ENCODE assay signal across 27 cellular contexts in the genomic region with DNA sequence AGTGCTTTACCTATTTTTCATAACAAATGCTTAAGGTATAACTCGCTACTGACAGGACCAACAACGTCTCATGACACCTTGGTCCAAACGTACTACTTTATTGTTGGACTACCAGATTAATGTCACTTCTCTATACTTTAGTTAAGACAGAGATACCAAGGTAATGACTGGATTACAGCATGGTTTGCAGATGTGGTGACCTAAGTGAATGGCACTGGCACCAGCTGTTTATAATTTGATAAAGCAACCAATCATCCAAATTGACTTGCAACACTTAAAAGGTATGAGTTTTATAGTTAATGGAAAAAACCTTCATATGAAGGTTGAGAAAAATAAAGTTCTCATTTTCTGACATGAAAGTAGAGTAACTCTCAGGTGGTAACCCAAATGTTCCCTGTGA.
"Had no signal": no experiment of that assay in that cellular context is flagged by ENCODE, and none has a peak within 500 bp of the region (broad histone marks: within the 10 kb centered on the region; RNA-seq: fewer than 3 reads in every experiment).

No MANE protein-coding gene starts in this region.

- H3K4me3 ChIP-seq: coronary artery, dorsolateral prefrontal cortex, gastrocnemius medialis, heart left ventricle had no signal

- DNase-seq: activated B cell treated with CpG ODN at 0.5 μM for 24 hours; activated CD4-positive, alpha-beta T cell treated with anti-CD3 and anti-CD28 coated beads for 48 hours; activated CD4-positive, alpha-beta T cell treated with anti-CD3 and anti-CD28 coated beads, Interleukin-2, amount 50 U/mL, for 1 hour; activated CD4-positive, alpha-beta T cell treated with anti-CD3 and anti-CD28 coated beads, Interleukin-2, amount 50 U/mL, for 48 hours; activated CD8-positive, alpha-beta memory T cell treated with anti-CD3 and anti-CD28 coated beads for 24 hours; activated CD8-positive, alpha-beta T cell treated with anti-CD3 and anti-CD28 coated beads for 36 hours; activated effector memory CD4-positive, alpha-beta T cell treated with Interleukin-2 at 50 U/mL for 16 hours; activated gamma-delta T cell treated with Interleukin-2 at 50 U/mL for 16 hours; activated naive CD4-positive, alpha-beta T cell treated with anti-CD3 and anti-CD28 coated beads, Interleukin-2, amount 50 U/mL, for 16 hours; activated naive CD4-positive, alpha-beta T cell treated with Interleukin-2 at 50 U/mL for 16 hours; activated T-cell treated with anti-CD3 and anti-CD28 coated beads, Interleukin-2, amount 50 U/mL, for 4 hours; amniotic stem cell; anterior cingulate cortex; brain microvascular endothelial cell; dorsolateral prefrontal cortex; effector memory CD4-positive, alpha-beta T cell; endodermal cell; foreskin keratinocyte; gastrocnemius medialis; glutamatergic neuron; heart left ventricle; T1000; WERI-Rb-1 had no signal

- ATAC-seq: activated CD4-positive, CD25-positive, alpha-beta regulatory T cell treated with anti-CD3 and anti-CD28 coated beads, Interleukin-2, amount 50 U/mL, for 24 hours; activated CD8-positive, alpha-beta T cell treated with anti-CD3 and anti-CD28 coated beads for 36 hours; activated T-cell treated with anti-CD3 and anti-CD28 coated beads, Interleukin-2, amount 50 U/mL, for 4 hours; activated T-helper 17 cell treated with anti-CD3 and anti-CD28 coated beads, Interleukin-2, amount 50 U/mL, for 72 hours; esophagus mucosa; foreskin keratinocyte; gastrocnemius medialis; heart left ventricle had no signal
